19 cellular contexts compared by ENCODE assay signal in genomic region chr5:137959488-137959887, GRCh38.
"Had no signal": no experiment of that assay in that cellular context is flagged by ENCODE, and none has a peak within 500 bp of the region (broad histone marks: within the 10 kb centered on the region; RNA-seq: fewer than 3 reads in every experiment).

No MANE protein-coding gene starts in this region.

- H3K4me1 Mint-ChIP-seq: nephron had no signal

- H3K27ac Mint-ChIP-seq: progenitor cell of endocrine pancreas had no signal

- H3K27ac ChIP-seq: epithelial cell of prostate, esophagus muscularis mucosa, gastrocnemius medialis, left lung, pancreas, skin epidermis, stomach had no signal

- H3K27me3 ChIP-seq: esophagus muscularis mucosa, gastrocnemius medialis, left lung, pancreas, stomach had no signal

- H3K4me3 ChIP-seq: esophagus muscularis mucosa, gastrocnemius medialis, left lung, lung, mucosa of descending colon, pancreas, skin epidermis, stomach had no signal

- H3K9me3 ChIP-seq: esophagus muscularis mucosa, gastrocnemius medialis, left lung, mucosa of descending colon, pancreas, stomach had no signal

- ATAC-seq: effector memory CD8-positive, alpha-beta T cell; gastrocnemius medialis; left lung; mucosa of descending colon; pancreas; sciatic nerve had no signal

- H3K27me3 Mint-ChIP-seq: effector memory CD8-positive, alpha-beta T cell; progenitor cell of endocrine pancreas had no signal

- H3K4me3 Mint-ChIP-seq: effector memory CD8-positive, alpha-beta T cell; immature natural killer cell; nephron had no signal

- DNase-seq: effector memory CD8-positive, alpha-beta T cell; gastrocnemius medialis; immature natural killer cell; left lung; mucosa of descending colon; occipital lobe; pancreas; stimulated activated CD4-positive, alpha-beta T cell treated with anti-CD3 and anti-CD28 coated beads, Interleukin-2, amount 100 ng/mL, for 24 hours; stimulated activated CD4-positive, alpha-beta T cell treated with anti-CD3 and anti-CD28 coated beads, Interleukin-4, amount 100 ng/mL, for 4 hours; stimulated activated naive CD4-positive, alpha-beta T cell; stomach; trophoblast cell had no signal

- H3K4me1 ChIP-seq: pancreas had no signal

- H3K9me3 Mint-ChIP-seq: effector memory CD8-positive, alpha-beta T cell; nephron had no signal
